20 cellular contexts compared by ENCODE assay signal in genomic region chr2:140650825-140651224, GRCh38.
A peak's percentile ranks its signal among the peaks of the same experiment; 100 is the strongest.
DNase-seq lines count a peak whose midpoint lies in the region; ATAC-seq, FAIRE-seq and TF ChIP-seq lines count a peak whose summit lies in the region.
"Had no signal": no experiment of that assay in that cellular context is flagged by ENCODE, and none has a peak within 500 bp of the region (broad histone marks: within the 10 kb centered on the region; RNA-seq: fewer than 3 reads in every experiment).

No MANE protein-coding gene starts in this region.

- no peak overlapping the region for H3K9ac ChIP-seq in astrocyte (ENCODE audit: low read length)

- DNase-seq in LHCN-M2 (ENCODE audit: low read depth) = peak; percentile 51
- DNase-seq in astrocyte (ENCODE audit: low read depth) = peak; percentile 59
- DNase-seq in fibroblast of the aortic adventitia (ENCODE audit: low read depth) = peak; percentile 57
- peak; percentile 11 for DNase-seq in stromal cell of bone marrow (ENCODE audit: low read depth)
- no peak for DNase-seq in left lobe of liver (ENCODE audit: low spot score)
- no peak for DNase-seq in natural killer cell treated with Interleukin-12 subunit alpha and Interleukin-12 subunit beta and Interleukin-15 and Interleukin-18, amount 100 ng/mL, for 72 hours (ENCODE audit: low spot score)
- no peak for DNase-seq in GF-D8 (lab: John Stamatoyannopoulos, UW)
- DNase-seq: activated naive CD4-positive, alpha-beta T cell treated with anti-CD3 and anti-CD28 coated beads for 36 hours; activated T-cell treated with anti-CD3 and anti-CD28 coated beads, Interleukin-2, amount 50 U/mL, for 4 hours; AML-193; H7; left lung; NCI-H1436 treated with DMSO at 0.1 percent for 48 hours; NCI-H2171 treated with DMSO at 0.1 percent for 48 hours; NCI-H774; nucleus accumbens; T1000 had no signal

- H3K27me3 ChIP-seq in astrocyte (ENCODE audit: insufficient read depth, low read length) = no peaks in the 10 kb centered on the region
- H3K27me3 ChIP-seq: left lung had no signal

- no peaks in the 10 kb centered on the region for H3K36me3 ChIP-seq in astrocyte (ENCODE audit: insufficient read depth, low read length)
- H3K36me3 ChIP-seq: left lung, thoracic aorta had no signal

- H3K27ac ChIP-seq in astrocyte (ENCODE audit: low read depth, low read length) = no peak overlapping the region
- H3K27ac ChIP-seq: left lung, thoracic aorta had no signal

- H3K9me3 ChIP-seq in astrocyte (ENCODE audit: insufficient read depth, low read depth, low read length) = no peaks in the 10 kb centered on the region
- H3K9me3 ChIP-seq: thoracic aorta had no signal

- H2AFZ ChIP-seq in astrocyte (ENCODE audit: low read depth, low read length) = no peak overlapping the region

- TF ChIP-seq CTCF in astrocyte (IDR thresholded peaks at IDR 0.05; ENCODE audit: insufficient read depth, low read depth, low read length) = no peak
- no peak for TF ChIP-seq CTCF in fibroblast of the aortic adventitia (IDR thresholded peaks at IDR 0.05; ENCODE audit: insufficient read depth, low read length)

- H3K4me1 ChIP-seq in astrocyte (ENCODE audit: insufficient read depth, low read length) = no peaks in the 10 kb centered on the region
- H3K4me1 ChIP-seq: left lung had no signal

- H3K4me3 Mint-ChIP-seq in astrocyte (ENCODE audit: unreplicated experiment) = no peak overlapping the region
- H3K4me3 Mint-ChIP-seq in natural killer cell treated with Interleukin-12 subunit alpha and Interleukin-12 subunit beta and Interleukin-15 and Interleukin-18, amount 100 ng/mL, for 72 hours = no peak overlapping the region
- H3K4me3 Mint-ChIP-seq: activated naive CD4-positive, alpha-beta T cell treated with anti-CD3 and anti-CD28 coated beads for 36 hours; activated T-cell treated with anti-CD3 and anti-CD28 coated beads, Interleukin-2, amount 50 U/mL, for 4 hours; stimulated activated effector memory CD8-positive, alpha-beta T cell treated with anti-CD3 and anti-CD28 coated beads, Interleukin-12 subunit alpha, Interleukin-12 subunit beta, amount 100 ng/mL, for 72 hours had no signal

- no peaks in the 10 kb centered on the region for H3K79me2 ChIP-seq in astrocyte (ENCODE audit: insufficient read depth, low read length)

- H3K27me3 Mint-ChIP-seq in astrocyte (ENCODE audit: low read depth, unreplicated experiment) = no peaks in the 10 kb centered on the region
- no peaks in the 10 kb centered on the region for H3K27me3 Mint-ChIP-seq in natural killer cell treated with Interleukin-12 subunit alpha and Interleukin-12 subunit beta and Interleukin-15 and Interleukin-18, amount 100 ng/mL, for 72 hours

- no peak for FAIRE-seq in astrocyte (lab: Jason Lieb, UNC)

- no peak overlapping the region for H3K4me3 ChIP-seq in astrocyte (ENCODE audit: insufficient read depth, low read depth, low read length)
- no peak overlapping the region for H3K4me3 ChIP-seq in fibroblast of the aortic adventitia (ENCODE audit: low read depth, low read length)
- H3K4me3 ChIP-seq: left lung, thoracic aorta had no signal

- H3K27ac Mint-ChIP-seq in astrocyte (ENCODE audit: unreplicated experiment) = no peak overlapping the region
- no peak overlapping the region for H3K27ac Mint-ChIP-seq in natural killer cell treated with Interleukin-12 subunit alpha and Interleukin-12 subunit beta and Interleukin-15 and Interleukin-18, amount 100 ng/mL, for 72 hours
- H3K27ac Mint-ChIP-seq: activated naive CD4-positive, alpha-beta T cell treated with anti-CD3 and anti-CD28 coated beads for 36 hours; stimulated activated effector memory CD8-positive, alpha-beta T cell treated with anti-CD3 and anti-CD28 coated beads, Interleukin-12 subunit alpha, Interleukin-12 subunit beta, amount 100 ng/mL, for 72 hours had no signal

- H3K9me3 Mint-ChIP-seq in astrocyte (ENCODE audit: unreplicated experiment) = no peaks in the 10 kb centered on the region
- H3K9me3 Mint-ChIP-seq in natural killer cell treated with Interleukin-12 subunit alpha and Interleukin-12 subunit beta and Interleukin-15 and Interleukin-18, amount 100 ng/mL, for 72 hours = peaks cover 13% of the 10 kb centered on the region

- peaks cover 9% of the 10 kb centered on the region for H3K4me1 Mint-ChIP-seq in astrocyte (ENCODE audit: low read depth, unreplicated experiment)
- H3K4me1 Mint-ChIP-seq in natural killer cell treated with Interleukin-12 subunit alpha and Interleukin-12 subunit beta and Interleukin-15 and Interleukin-18, amount 100 ng/mL, for 72 hours (ENCODE audit: low read depth in 2 of 2) = no peaks in the 10 kb centered on the region
- H3K4me1 Mint-ChIP-seq: stimulated activated effector memory CD8-positive, alpha-beta T cell treated with anti-CD3 and anti-CD28 coated beads, Interleukin-12 subunit alpha, Interleukin-12 subunit beta, amount 100 ng/mL, for 72 hours had no signal

- H3K36me3 Mint-ChIP-seq in astrocyte (ENCODE audit: low read depth, unreplicated experiment) = no peaks in the 10 kb centered on the region
- H3K36me3 Mint-ChIP-seq in natural killer cell treated with Interleukin-12 subunit alpha and Interleukin-12 subunit beta and Interleukin-15 and Interleukin-18, amount 100 ng/mL, for 72 hours = no peaks in the 10 kb centered on the region
- H3K36me3 Mint-ChIP-seq: stimulated activated effector memory CD8-positive, alpha-beta T cell treated with anti-CD3 and anti-CD28 coated beads, Interleukin-12 subunit alpha, Interleukin-12 subunit beta, amount 100 ng/mL, for 72 hours had no signal

- H4K20me1 ChIP-seq in astrocyte (ENCODE audit: insufficient read depth, low read length) = no peaks in the 10 kb centered on the region

- H3K4me2 ChIP-seq in astrocyte (ENCODE audit: low read length) = peak overlapping the region; percentile 16

- no peak for ATAC-seq in left lobe of liver
- no peak for ATAC-seq in natural killer cell treated with Interleukin-12 subunit alpha and Interleukin-12 subunit beta and Interleukin-15 and Interleukin-18, amount 100 ng/mL, for 72 hours
- ATAC-seq: activated CD4-positive, CD25-positive, alpha-beta regulatory T cell treated with anti-CD3 and anti-CD28 coated beads, Interleukin-2, amount 50 U/mL, for 24 hours; activated T-cell treated with anti-CD3 and anti-CD28 coated beads, Interleukin-2, amount 50 U/mL, for 4 hours; left lung; stimulated activated effector memory CD8-positive, alpha-beta T cell treated with anti-CD3 and anti-CD28 coated beads, Interleukin-12 subunit alpha, Interleukin-12 subunit beta, amount 100 ng/mL, for 72 hours had no signal

Comparison
In these comparisons a context has a peak if more than half of its experiments do, and no peak if none do; other contexts are left out.
1. DNase-seq: peak in LHCN-M2 (single experiment), astrocyte (single experiment), fibroblast of the aortic adventitia (single experiment) and stromal cell of bone marrow (single experiment); none in left lobe of liver (single experiment), natural killer cell treated with Interleukin-12 subunit alpha and Interleukin-12 subunit beta and Interleukin-15 and Interleukin-18, amount 100 ng/mL, for 72 hours (single experiment) and GF-D8 (single experiment).